Comparison of ENCODE assay signal across 9 cellular contexts in genomic region chr16:4682616-4683254, GRCh38. TPM values are rescaled to one million over a fixed set of nuclear protein-coding genes. Genes with fewer than 3 reads are reported as not detected.
DNase-seq lines count a peak whose midpoint lies in the region; ATAC-seq and TF ChIP-seq lines count a peak whose summit lies in the region.
"Had no signal": no experiment of that assay in that cellular context is flagged by ENCODE, and none has a peak within 500 bp of the region (broad histone marks: within the 10 kb centered on the region; RNA-seq: fewer than 3 reads in every experiment).

No MANE protein-coding gene starts in this region.

- peak overlapping the region; percentile 25 for H3K27ac ChIP-seq in temporal lobe (ENCODE audit: low read depth, low read length)

- TF ChIP-seq CTCF in CD14-positive monocyte (IDR thresholded peaks at IDR 0.05) (peak; percentile 77), LNCAP (IDR thresholded peaks at IDR 0.05) (peak; percentile 48)

- peak overlapping the region; percentile 82 to 96 (median 90) for H3K27ac Mint-ChIP-seq in CD14-positive monocyte
- peak overlapping the region; percentile 3 for H3K27ac Mint-ChIP-seq in activated naive CD8-positive, alpha-beta T cell treated with anti-CD3 and anti-CD28 coated beads, Interleukin-2, amount 50 U/mL, for 24 hours

- peaks cover 0 to 2% (median 0%) of the 10 kb centered on the region in 7 donors for H3K9me3 Mint-ChIP-seq in CD14-positive monocyte
- no peaks in the 10 kb centered on the region for H3K9me3 Mint-ChIP-seq in activated naive CD8-positive, alpha-beta T cell treated with anti-CD3 and anti-CD28 coated beads, Interleukin-2, amount 50 U/mL, for 24 hours
- H3K9me3 Mint-ChIP-seq: central memory CD8-positive, alpha-beta T cell had no signal

- peaks cover 42% of the 10 kb centered on the region for H3K4me1 Mint-ChIP-seq in CD14-positive monocyte
- H3K4me1 Mint-ChIP-seq in activated naive CD8-positive, alpha-beta T cell treated with anti-CD3 and anti-CD28 coated beads, Interleukin-2, amount 50 U/mL, for 24 hours, result peaks cover 18% of the 10 kb centered on the region

- ATAC-seq in activated naive CD8-positive, alpha-beta T cell treated with anti-CD3 and anti-CD28 coated beads, Interleukin-2, amount 50 U/mL, for 24 hours, result peak; percentile 62
- ATAC-seq in GM18498 (IDR thresholded peaks at IDR 0.05; ENCODE audit: unreplicated experiment), result no peak

- DNase-seq in CD14-positive monocyte (ENCODE audit: low spot score) (peak; percentile 74), left kidney (ENCODE audit: low read depth, low spot score) (peak; percentile 95), GF-D8 (lab: John Stamatoyannopoulos, UW) (no peak), NCI-H226 (no peak)
- peak; percentile 66 for DNase-seq in activated naive CD8-positive, alpha-beta T cell treated with anti-CD3 and anti-CD28 coated beads, Interleukin-2, amount 50 U/mL, for 24 hours

- no peaks in the 10 kb centered on the region for H3K27me3 Mint-ChIP-seq in CD14-positive monocyte (ENCODE audit: low read depth in 3 of 3)
- H3K27me3 Mint-ChIP-seq in activated naive CD8-positive, alpha-beta T cell treated with anti-CD3 and anti-CD28 coated beads, Interleukin-2, amount 50 U/mL, for 24 hours, result no peaks in the 10 kb centered on the region
- H3K27me3 Mint-ChIP-seq: central memory CD8-positive, alpha-beta T cell had no signal

- H3K36me3 Mint-ChIP-seq in CD14-positive monocyte, result peaks cover 42 to 83% of the 10 kb centered on the region in 2 donors
- peaks cover 3% of the 10 kb centered on the region for H3K36me3 Mint-ChIP-seq in activated naive CD8-positive, alpha-beta T cell treated with anti-CD3 and anti-CD28 coated beads, Interleukin-2, amount 50 U/mL, for 24 hours (ENCODE audit: low read depth)

- H3K4me3 Mint-ChIP-seq in CD14-positive monocyte, result peak overlapping the region; percentile 54 to 70
- H3K4me3 Mint-ChIP-seq in activated naive CD8-positive, alpha-beta T cell treated with anti-CD3 and anti-CD28 coated beads, Interleukin-2, amount 50 U/mL, for 24 hours, result no peak overlapping the region
- H3K4me3 Mint-ChIP-seq: central memory CD8-positive, alpha-beta T cell had no signal

- intact Hi-C loops in CD14-positive monocyte (cut with micrococcal nuclease), result loop anchor here in 1 of 2 donors (5.0 kb wide), 1 partner anchor 60 kb away; the partner anchor contains the start of gene MGRN1

RNA-seq across cellular contexts. Expression of gene NUDT16L1, which starts 10.6 kb away (rescaled TPM):
- polyA plus RNA-seq in CD14-positive monocyte, result 10 to 100 TPM; 41.1 to 62.7 TPM
- 34.9 TPM for total RNA-seq in temporal lobe

RNA-seq across cellular contexts. Expression of gene ANKS3, which starts 51.3 kb away (rescaled TPM):
- polyA plus RNA-seq in CD14-positive monocyte, result under 1 TPM; 0.59 to 0.95 TPM
- 18.2 TPM for total RNA-seq in temporal lobe

RNA-seq across cellular contexts. Expression of gene DNAAF8, which starts 51.6 kb away (rescaled TPM):
- under 1 TPM in 1 of 2 donors, not detected in 1; 0.36 TPM for polyA plus RNA-seq in CD14-positive monocyte
- total RNA-seq in temporal lobe, result 0.49 TPM

RNA-seq across cellular contexts. Expression of gene MGRN1, which starts 58.1 kb away (rescaled TPM):
- 1 to 10 TPM; 3.7 to 4.7 TPM for polyA plus RNA-seq in CD14-positive monocyte
- 51.1 TPM for total RNA-seq in temporal lobe

Comparison
In these comparisons a context has a peak if more than half of its experiments do, and no peak if none do; other contexts are left out.
1. DNase-seq: peak in CD14-positive monocyte (single experiment), activated naive CD8-positive, alpha-beta T cell treated with anti-CD3 and anti-CD28 coated beads, Interleukin-2, amount 50 U/mL, for 24 hours (single experiment) and left kidney (single experiment); none in GF-D8 (single experiment) and NCI-H226 (single experiment).